ENCODE assay signal across 23 cellular contexts in the genomic region with DNA sequence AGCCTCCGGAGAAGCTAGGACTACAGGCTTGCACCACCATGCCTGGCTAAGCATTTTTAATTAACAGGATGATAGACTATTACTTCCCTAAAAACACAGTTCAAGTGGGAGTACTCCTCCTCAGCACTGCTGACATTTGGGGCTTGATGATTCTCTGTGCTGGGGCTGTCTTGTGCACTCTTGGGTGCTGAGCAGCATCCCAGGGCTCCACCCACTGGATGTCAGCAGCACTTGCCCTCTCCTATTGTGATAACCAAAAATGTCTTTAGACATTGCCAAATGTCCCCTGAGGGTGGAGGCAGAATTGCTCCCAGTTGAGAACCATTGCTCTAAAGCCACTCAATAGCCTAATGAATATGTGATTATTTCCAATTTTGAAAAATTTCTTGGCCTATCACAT.
A peak's percentile ranks its signal among the peaks of the same experiment; 100 is the strongest.
DNase-seq lines count a peak whose midpoint lies in the region; ATAC-seq, FAIRE-seq and TF ChIP-seq lines count a peak whose summit lies in the region.
"Had no signal": no experiment of that assay in that cellular context is flagged by ENCODE, and none has a peak within 500 bp of the region (broad histone marks: within the 10 kb centered on the region; RNA-seq: fewer than 3 reads in every experiment).

No MANE protein-coding gene starts in this region.

- DNase-seq in SIG-M5 treated with dmso at 0.1 percent for 504 hours (lab: John Stamatoyannopoulos, UW; ENCODE audit: unreplicated experiment) (peak; percentile 10), SIG-M5 (lab: John Stamatoyannopoulos, UW) (no peak), NAMALWA (ENCODE audit: low spot score) (peak; percentile 24), astrocyte (ENCODE audit: low read depth) (no peak), neural progenitor cell (ENCODE audit: low spot score) (peak; percentile 3), trophoblast cell (no peak)
- DNase-seq: activated CD8-positive, alpha-beta T cell treated with anti-CD3 and anti-CD28 coated beads, Interleukin-2, amount 10 ng/mL, durations not matched to agents 7 days and 5 days; DMS153; NCI-H2081; Peyer's patch; stimulated activated CD4-positive, alpha-beta T cell treated with anti-CD3 and anti-CD28 coated beads, Interleukin-15, amount 100 ng/mL, for 24 hours; stimulated activated naive CD8-positive, alpha-beta T cell treated with anti-CD3 and anti-CD28 coated beads, Interleukin-15, Interleukin-2, amounts not matched to agents 100 U/mL and 50 U/mL, for 24 hours; SW 1271; WERI-Rb-1 had no signal

- no peak overlapping the region for H2AFZ ChIP-seq in astrocyte (ENCODE audit: low read depth, low read length)
- H2AFZ ChIP-seq in neural progenitor cell (replicated peaks): no peak overlapping the region
- H2AFZ ChIP-seq in trophoblast cell (ENCODE audit: insufficient read depth, low read length, poor library complexity): no peak overlapping the region

- H3K27ac Mint-ChIP-seq in astrocyte (ENCODE audit: unreplicated experiment) (no peak overlapping the region), neural progenitor cell (no peak overlapping the region)
- H3K27ac Mint-ChIP-seq: activated CD8-positive, alpha-beta T cell treated with anti-CD3 and anti-CD28 coated beads, Interleukin-2, amount 10 ng/mL, durations not matched to agents 7 days and 5 days; activated T-helper 1 cell treated with anti-CD3 and anti-CD28 coated beads, Interleukin-12 subunit alpha, Interleukin-12 subunit beta, Interleukin-2, Interleukin-4 antibody, amounts not matched to agents 30 ng/mL and 10 ng/mL and 1 ng/mL, durations not matched to agents 14 hours and 24 hours and 36 hours; type B pancreatic cell had no signal

- no peak overlapping the region for H2BK12ac ChIP-seq in trophoblast cell (ENCODE audit: low read length)

- no peaks in the 10 kb centered on the region for H3F3A ChIP-seq in neural progenitor cell (ENCODE audit: low read depth)

- WGBS in trophoblast cell (ENCODE audit: extremely low coverage, insufficient coverage, insufficient read length): no CpG with 5 or more reads among the region's 1 CpG

- H2BK120ac ChIP-seq in trophoblast cell (ENCODE audit: insufficient read depth, low read length, poor library complexity): no peak overlapping the region

- no peaks in the 10 kb centered on the region for H3K9me3 ChIP-seq in astrocyte (ENCODE audit: insufficient read depth, low read depth, low read length)
- peaks cover 4% of the 10 kb centered on the region for H3K9me3 ChIP-seq in neural progenitor cell (ENCODE audit: low read depth)
- no peaks in the 10 kb centered on the region for H3K9me3 ChIP-seq in trophoblast cell (ENCODE audit: insufficient read depth, low read depth, low read length)
- H3K9me3 ChIP-seq: esophagus muscularis mucosa, Peyer's patch had no signal

- no peak for ATAC-seq in GM21717 (IDR thresholded peaks at IDR 0.05; ENCODE audit: unreplicated experiment)
- ATAC-seq in GM19023 (IDR thresholded peaks at IDR 0.05; ENCODE audit: unreplicated experiment): no peak
- ATAC-seq: activated CD8-positive, alpha-beta T cell treated with anti-CD3 and anti-CD28 coated beads, Interleukin-2, amount 10 ng/mL, durations not matched to agents 7 days and 5 days; stimulated activated naive CD8-positive, alpha-beta T cell treated with anti-CD3 and anti-CD28 coated beads, Interleukin-15, Interleukin-2, amounts not matched to agents 100 U/mL and 50 U/mL, for 24 hours had no signal

- H4K91ac ChIP-seq in trophoblast cell (ENCODE audit: low read depth, low read length): no peak overlapping the region

- no peak overlapping the region for H3K18ac ChIP-seq in trophoblast cell (ENCODE audit: low read length)

- no peak overlapping the region for H3K4ac ChIP-seq in trophoblast cell (ENCODE audit: low read depth, low read length)

- no peaks in the 10 kb centered on the region for H4K20me1 ChIP-seq in astrocyte (ENCODE audit: insufficient read depth, low read length)
- no peaks in the 10 kb centered on the region for H4K20me1 ChIP-seq in neural progenitor cell (ENCODE audit: low read depth)

- peak; percentile 50 for FAIRE-seq in astrocyte (lab: Jason Lieb, UNC)
- FAIRE-seq: bronchial epithelial cell, GM18507, islet of Langerhans had no signal

- no peaks in the 10 kb centered on the region for H3K4me1 Mint-ChIP-seq in astrocyte (ENCODE audit: low read depth, unreplicated experiment)
- peaks cover 12% of the 10 kb centered on the region for H3K4me1 Mint-ChIP-seq in neural progenitor cell

- no peak overlapping the region for H4K12ac ChIP-seq in trophoblast cell (ENCODE audit: low read depth, low read length)

- H3K27ac ChIP-seq in astrocyte (ENCODE audit: low read depth, low read length) (no peak overlapping the region), neural progenitor cell (no peak overlapping the region), trophoblast cell (ENCODE audit: low read depth, low read length) (no peak overlapping the region)
- H3K27ac ChIP-seq: C4-2B, esophagus muscularis mucosa, Peyer's patch, WERI-Rb-1 had no signal

- H3K27me3 ChIP-seq in astrocyte (ENCODE audit: insufficient read depth, low read length): no peaks in the 10 kb centered on the region
- H3K27me3 ChIP-seq in neural progenitor cell: no peaks in the 10 kb centered on the region
- no peaks in the 10 kb centered on the region for H3K27me3 ChIP-seq in trophoblast cell (ENCODE audit: insufficient read depth, low read length)
- H3K27me3 ChIP-seq: esophagus muscularis mucosa, Peyer's patch had no signal

- H3K36me3 ChIP-seq in astrocyte (ENCODE audit: insufficient read depth, low read length): no peaks in the 10 kb centered on the region
- no peaks in the 10 kb centered on the region for H3K36me3 ChIP-seq in neural progenitor cell
- peaks cover 5 to 7% of the 10 kb centered on the region in 2 experiments for H3K36me3 ChIP-seq in trophoblast cell (ENCODE audit: control insufficient read depth in 1 of 2, insufficient read depth in 2 of 2, low read length in 2 of 2)
- H3K36me3 ChIP-seq: Peyer's patch had no signal

- no peaks in the 10 kb centered on the region for H3K79me1 ChIP-seq in trophoblast cell (ENCODE audit: low read length)

- no peak overlapping the region for H2AK5ac ChIP-seq in trophoblast cell (ENCODE audit: low read length)

- no peak overlapping the region for H2BK5ac ChIP-seq in trophoblast cell (ENCODE audit: low read depth, low read length, poor library complexity)

- no peak overlapping the region for H3K23ac ChIP-seq in trophoblast cell (ENCODE audit: low read length)

- H3K27me3 Mint-ChIP-seq in astrocyte (ENCODE audit: low read depth, unreplicated experiment): no peaks in the 10 kb centered on the region
- peaks cover 4% of the 10 kb centered on the region for H3K27me3 Mint-ChIP-seq in neural progenitor cell (ENCODE audit: insufficient read depth, low read depth)
- H3K27me3 Mint-ChIP-seq: type B pancreatic cell had no signal

- no peak overlapping the region for H3K9ac ChIP-seq in astrocyte (ENCODE audit: low read length)
- H3K9ac ChIP-seq in neural progenitor cell: no peak overlapping the region
- no peak overlapping the region for H3K9ac ChIP-seq in trophoblast cell (ENCODE audit: low read length)

- TF ChIP-seq CTCF in astrocyte (IDR thresholded peaks at IDR 0.05; ENCODE audit: insufficient read depth, low read depth, low read length): no peak
- TF ChIP-seq CTCF in neural progenitor cell (IDR thresholded peaks at IDR 0.05): no peak

- H4K8ac ChIP-seq in trophoblast cell (ENCODE audit: low read depth, low read length): no peak overlapping the region

- H3K4me3 Mint-ChIP-seq in astrocyte (ENCODE audit: unreplicated experiment): no peak overlapping the region
- peak overlapping the region; percentile 27 for H3K4me3 Mint-ChIP-seq in neural progenitor cell
- H3K4me3 Mint-ChIP-seq: activated CD8-positive, alpha-beta T cell treated with anti-CD3 and anti-CD28 coated beads, Interleukin-2, amount 10 ng/mL, durations not matched to agents 7 days and 5 days; activated T-helper 1 cell treated with anti-CD3 and anti-CD28 coated beads, Interleukin-12 subunit alpha, Interleukin-12 subunit beta, Interleukin-2, Interleukin-4 antibody, amounts not matched to agents 30 ng/mL and 10 ng/mL and 1 ng/mL, durations not matched to agents 14 hours and 24 hours and 36 hours; type B pancreatic cell had no signal

- no peak overlapping the region for H3K14ac ChIP-seq in trophoblast cell (ENCODE audit: low read length)

- no peak overlapping the region for H3K4me2 ChIP-seq in astrocyte (ENCODE audit: low read length)
- H3K4me2 ChIP-seq in neural progenitor cell: no peak overlapping the region
- no peak overlapping the region for H3K4me2 ChIP-seq in trophoblast cell (ENCODE audit: low read length)

- H3K9me3 Mint-ChIP-seq in astrocyte (ENCODE audit: unreplicated experiment) (no peaks in the 10 kb centered on the region), neural progenitor cell (peaks cover 6% of the 10 kb centered on the region)
- H3K9me3 Mint-ChIP-seq: activated T-helper 1 cell treated with anti-CD3 and anti-CD28 coated beads, Interleukin-12 subunit alpha, Interleukin-12 subunit beta, Interleukin-2, Interleukin-4 antibody, amounts not matched to agents 30 ng/mL and 10 ng/mL and 1 ng/mL, durations not matched to agents 14 hours and 24 hours and 36 hours; type B pancreatic cell had no signal

- H3K79me2 ChIP-seq in astrocyte (ENCODE audit: insufficient read depth, low read length) (no peaks in the 10 kb centered on the region), neural progenitor cell (ENCODE audit: low read depth) (no peaks in the 10 kb centered on the region), trophoblast cell (ENCODE audit: control insufficient read depth, insufficient read depth, low read length, poor library complexity) (no peaks in the 10 kb centered on the region)

- H3K4me3 ChIP-seq in astrocyte (ENCODE audit: insufficient read depth, low read depth, low read length) (no peak overlapping the region), neural progenitor cell (no peak overlapping the region), trophoblast cell (ENCODE audit: low read depth, low read length) (no peak overlapping the region)
- H3K4me3 ChIP-seq: esophagus muscularis mucosa, Peyer's patch had no signal

- H3K4me1 ChIP-seq in astrocyte (ENCODE audit: insufficient read depth, low read length): no peaks in the 10 kb centered on the region
- no peaks in the 10 kb centered on the region for H3K4me1 ChIP-seq in neural progenitor cell
- H3K4me1 ChIP-seq in trophoblast cell (ENCODE audit: control insufficient read depth in 1 of 2, insufficient read depth in 2 of 2, low read length in 2 of 2): no peaks in the 10 kb centered on the region
- H3K4me1 ChIP-seq: esophagus muscularis mucosa, Peyer's patch had no signal

- peaks cover 5% of the 10 kb centered on the region for H3K36me3 Mint-ChIP-seq in astrocyte (ENCODE audit: low read depth, unreplicated experiment)
- peaks cover 11% of the 10 kb centered on the region for H3K36me3 Mint-ChIP-seq in neural progenitor cell
- H3K36me3 Mint-ChIP-seq: type B pancreatic cell had no signal

Comparison
In these comparisons a context has a peak if more than half of its experiments do, and no peak if none do; other contexts are left out.
1. DNase-seq: peak in SIG-M5 treated with dmso at 0.1 percent for 504 hours (single experiment), NAMALWA (single experiment) and neural progenitor cell (single experiment); none in SIG-M5 (single experiment), astrocyte (single experiment) and trophoblast cell (0 of 2).